ENCODE assay signal across 19 cellular contexts in the genomic region with DNA sequence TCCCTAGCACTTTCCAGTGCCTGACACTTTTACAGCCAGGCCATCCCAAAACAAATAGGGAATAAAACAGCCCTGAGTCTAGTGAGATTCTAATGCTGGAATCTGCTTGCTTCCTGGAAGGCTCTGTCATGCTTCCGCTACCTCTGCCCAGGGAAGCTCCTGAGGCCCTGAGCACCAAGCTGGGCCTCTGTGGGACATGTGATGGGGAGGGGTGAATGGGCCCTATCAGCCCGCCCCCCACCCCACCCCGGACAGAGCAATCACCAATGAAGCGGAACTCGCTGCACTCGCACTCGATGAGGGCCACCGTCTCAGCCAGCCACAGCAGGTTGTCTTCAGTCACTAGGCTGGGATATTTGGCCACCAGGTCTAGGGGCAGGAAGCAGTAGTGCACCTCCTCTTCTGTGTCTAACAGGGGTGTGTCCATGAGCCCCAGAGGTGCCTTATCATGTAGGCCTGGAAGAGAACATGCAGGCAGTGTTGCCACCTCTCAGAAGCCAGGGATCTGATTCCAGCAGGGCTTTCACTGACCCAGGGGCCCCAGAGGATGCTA. TPM values are rescaled to one million over a fixed set of nuclear protein-coding genes. Genes with fewer than 3 reads are reported as not detected.
DNase-seq lines count a peak whose midpoint lies in the region; ATAC-seq and TF ChIP-seq lines count a peak whose summit lies in the region.
"Had no signal": no experiment of that assay in that cellular context is flagged by ENCODE, and none has a peak within 500 bp of the region (broad histone marks: within the 10 kb centered on the region; RNA-seq: fewer than 3 reads in every experiment).

No MANE protein-coding gene starts in this region.

- H4K91ac ChIP-seq in neuronal stem cell (ENCODE audit: low read depth, low read length, poor library complexity) = no peak overlapping the region

- H3F3A ChIP-seq in GM23338 (replicated peaks; ENCODE audit: low read depth) = no peaks in the 10 kb centered on the region

- peaks cover 18% of the 10 kb centered on the region for H3K27me3 Mint-ChIP-seq in GM23338 (ENCODE audit: insufficient read depth, low read depth, poor library complexity)
- H3K27me3 Mint-ChIP-seq in activated T-helper 17 cell treated with anti-CD3 and anti-CD28 coated beads, Interleukin-2, amount 50 U/mL, for 72 hours = peaks cover 3% of the 10 kb centered on the region
- peaks cover 5% of the 10 kb centered on the region for H3K27me3 Mint-ChIP-seq in activated naive CD4-positive, alpha-beta T cell treated with anti-CD3 and anti-CD28 coated beads for 36 hours (ENCODE audit: low read depth)
- H3K27me3 Mint-ChIP-seq: B cell had no signal

- no peak overlapping the region for H3K4me3 Mint-ChIP-seq in GM23338
- H3K4me3 Mint-ChIP-seq in activated T-helper 17 cell treated with anti-CD3 and anti-CD28 coated beads, Interleukin-2, amount 50 U/mL, for 72 hours = no peak overlapping the region
- H3K4me3 Mint-ChIP-seq in activated naive CD4-positive, alpha-beta T cell treated with anti-CD3 and anti-CD28 coated beads for 36 hours = no peak overlapping the region
- H3K4me3 Mint-ChIP-seq: B cell; CD4-positive, alpha-beta T cell had no signal

- H3K14ac ChIP-seq in neuronal stem cell (ENCODE audit: low read length) = no peak overlapping the region

- no peak overlapping the region for H2AFZ ChIP-seq in GM23338
- no peak overlapping the region for H2AFZ ChIP-seq in neuronal stem cell (ENCODE audit: low read length)
- H2AFZ ChIP-seq: PC-9 had no signal

- H3K23ac ChIP-seq in neuronal stem cell (ENCODE audit: low read depth, low read length, poor library complexity) = no peak overlapping the region

- no peak overlapping the region for H2BK5ac ChIP-seq in neuronal stem cell (ENCODE audit: low read length)

- no peaks in the 10 kb centered on the region for H3K79me1 ChIP-seq in neuronal stem cell (ENCODE audit: low read depth, low read length)

- no peak overlapping the region for H2BK120ac ChIP-seq in neuronal stem cell (ENCODE audit: low read depth, low read length)

- H3K9me2 ChIP-seq in GM23338 (ENCODE audit: insufficient read depth) = no peaks in the 10 kb centered on the region

- H3K27ac Mint-ChIP-seq in GM23338 = no peak overlapping the region
- H3K27ac Mint-ChIP-seq in activated T-helper 17 cell treated with anti-CD3 and anti-CD28 coated beads, Interleukin-2, amount 50 U/mL, for 72 hours = peak overlapping the region; percentile 26
- H3K27ac Mint-ChIP-seq in activated naive CD4-positive, alpha-beta T cell treated with anti-CD3 and anti-CD28 coated beads for 36 hours = no peak overlapping the region
- H3K27ac Mint-ChIP-seq: B cell; CD4-positive, alpha-beta T cell had no signal

- H3K36me3 ChIP-seq in GM23338 (ENCODE audit: insufficient read depth) (no peaks in the 10 kb centered on the region), neuronal stem cell (replicated peaks in 1 of 2; ENCODE audit: control insufficient read depth in 2 of 2, insufficient read depth in 2 of 2, low read length in 2 of 2) (no peaks in the 10 kb centered on the region)

- no peak overlapping the region for H2BK15ac ChIP-seq in neuronal stem cell (ENCODE audit: low read length)

- DNase-seq in D341Med (ENCODE audit: low spot score) (peak; percentile 12), GM23338 (ENCODE audit: low spot score) (peak; percentile 34), neuronal stem cell (ENCODE audit: low spot score) (no peak), H4 (ENCODE audit: low spot score) (no peak), right cardiac atrium (no peak)
- DNase-seq in activated naive CD4-positive, alpha-beta T cell treated with anti-CD3 and anti-CD28 coated beads for 36 hours = no peak
- DNase-seq: Calu3; CD4-positive, alpha-beta T cell; DMS79 treated with DMSO at 0.1 percent for 48 hours; GDM1; NCI-H1092 treated with DMSO at 0.1 percent for 48 hours; NCI-H1694 treated with DMSO at 0.1 percent for 48 hours; NCI-H345; NCI-H748 treated with DMSO at 0.1 percent for 48 hours; PC-9 had no signal

- peak; percentile 71 for ATAC-seq in GM23338
- no peak for ATAC-seq in activated T-helper 17 cell treated with anti-CD3 and anti-CD28 coated beads, Interleukin-2, amount 50 U/mL, for 72 hours (replicated peaks)
- no peak for ATAC-seq in right cardiac atrium

- no peak overlapping the region for H3K4ac ChIP-seq in neuronal stem cell (ENCODE audit: low read length)

- no peaks in the 10 kb centered on the region; the same call in 2 of the 3 replicates for H3K9me3 Mint-ChIP-seq in GM23338
- no peaks in the 10 kb centered on the region for H3K9me3 Mint-ChIP-seq in activated T-helper 17 cell treated with anti-CD3 and anti-CD28 coated beads, Interleukin-2, amount 50 U/mL, for 72 hours
- H3K9me3 Mint-ChIP-seq in activated naive CD4-positive, alpha-beta T cell treated with anti-CD3 and anti-CD28 coated beads for 36 hours = no peaks in the 10 kb centered on the region
- H3K9me3 Mint-ChIP-seq: CD4-positive, alpha-beta T cell had no signal

- no peaks in the 10 kb centered on the region for H3K27me3 ChIP-seq in GM23338 (ENCODE audit: insufficient read depth)
- peaks cover 0 to 43% (median 0%) of the 10 kb centered on the region in 3 experiments for H3K27me3 ChIP-seq in neuronal stem cell (ENCODE audit: control insufficient read depth in 3 of 3, insufficient read depth in 3 of 3, low read depth in 1 of 3, low read length in 3 of 3)
- H3K27me3 ChIP-seq in right cardiac atrium (ENCODE audit: control insufficient read depth, insufficient read depth) = no peaks in the 10 kb centered on the region

- H4K20me1 ChIP-seq in GM23338 (replicated peaks; ENCODE audit: insufficient read depth) = no peaks in the 10 kb centered on the region; the same call in 1 of the 2 replicates

- TF ChIP-seq CTCF in GM23338 (conservative IDR thresholded peaks at IDR 0.05; ENCODE audit: low read depth in 2 of 2) = no peak

- H3K79me2 ChIP-seq in GM23338 (replicated peaks; ENCODE audit: insufficient read depth) = no peaks in the 10 kb centered on the region

- no CpG with 5 or more reads among the region's 8 CpGs for WGBS in neuronal stem cell (ENCODE audit: extremely low coverage in 2 of 2, insufficient read length in 2 of 2, insufficient replicate concordance in 1 of 2), 2 donors
- WGBS in right cardiac atrium = 81% methylated on average over 8 of the region's 8 CpGs

- H2AK5ac ChIP-seq in neuronal stem cell (ENCODE audit: low read depth, low read length) = no peak overlapping the region

- H3K4me2 ChIP-seq in GM23338 = no peak overlapping the region
- no peak overlapping the region for H3K4me2 ChIP-seq in neuronal stem cell (ENCODE audit: insufficient read depth, low read length, poor library complexity, severe bottlenecking)
- H3K4me2 ChIP-seq: KMS-11, PC-9 had no signal

- H3K27ac ChIP-seq in GM23338 (ENCODE audit: low read depth) (no peak overlapping the region), neuronal stem cell (replicated peaks; ENCODE audit: low read length) (no peak overlapping the region), right cardiac atrium (ENCODE audit: low read length) (no peak overlapping the region)
- H3K27ac ChIP-seq: KMS-11, PC-9 had no signal

- H3K4me3 ChIP-seq in GM23338 = no peak overlapping the region
- no peak overlapping the region for H3K4me3 ChIP-seq in neuronal stem cell (ENCODE audit: low read length in 2 of 2)
- no peak overlapping the region for H3K4me3 ChIP-seq in right cardiac atrium (ENCODE audit: low read length)
- H3K4me3 ChIP-seq: PC-9 had no signal

- H3K18ac ChIP-seq in neuronal stem cell (ENCODE audit: low read length) = no peak overlapping the region

- H3K4me1 ChIP-seq in GM23338 (ENCODE audit: insufficient read depth) = no peaks in the 10 kb centered on the region
- H3K4me1 ChIP-seq in neuronal stem cell (ENCODE audit: control insufficient read depth in 2 of 2, insufficient read depth in 1 of 2, low read depth in 1 of 2, low read length in 2 of 2) = peaks cover 0 to 5% of the 10 kb centered on the region in 2 donors
- H3K4me1 ChIP-seq in right cardiac atrium (ENCODE audit: control insufficient read depth, insufficient read depth, low read length) = peaks cover 4% of the 10 kb centered on the region

- H3K9me3 ChIP-seq in neuronal stem cell (replicated peaks in 1 of 2; ENCODE audit: control insufficient read depth in 2 of 2, insufficient read depth in 1 of 2, low read depth in 1 of 2, low read length in 2 of 2) (no peaks in the 10 kb centered on the region), right cardiac atrium (ENCODE audit: control insufficient read depth, low read length) (no peaks in the 10 kb centered on the region)

- peak overlapping the region; percentile 53 for H4K8ac ChIP-seq in neuronal stem cell (ENCODE audit: low read depth, low read length)

- no peak overlapping the region for H2BK12ac ChIP-seq in neuronal stem cell (ENCODE audit: low read length)

- H3K4me1 Mint-ChIP-seq in GM23338 = no peaks in the 10 kb centered on the region
- H3K4me1 Mint-ChIP-seq in activated T-helper 17 cell treated with anti-CD3 and anti-CD28 coated beads, Interleukin-2, amount 50 U/mL, for 72 hours = no peaks in the 10 kb centered on the region
- no peaks in the 10 kb centered on the region for H3K4me1 Mint-ChIP-seq in activated naive CD4-positive, alpha-beta T cell treated with anti-CD3 and anti-CD28 coated beads for 36 hours (ENCODE audit: low read depth)
- H3K4me1 Mint-ChIP-seq: B cell had no signal

- H3K9ac ChIP-seq in neuronal stem cell (ENCODE audit: low read depth, low read length, poor library complexity) = peak overlapping the region; percentile 35
- H3K9ac ChIP-seq: KMS-11 had no signal

- intact Hi-C loops in activated naive CD4-positive, alpha-beta T cell treated with anti-CD3 and anti-CD28 coated beads for 36 hours (cut with micrococcal nuclease) = no loop called here
- intact Hi-C loops in right cardiac atrium (cut with DNase I) = no loop called here

- CTCF ChIA-PET in activated naive CD4-positive, alpha-beta T cell treated with anti-CD3 and anti-CD28 coated beads for 36 hours (lab: Charles Lee) = interaction anchor here (1.2 kb wide), 1 partner anchor 25 kb away, joined by 3 read pairs; no protein-coding TSS in a partner anchor

- no peaks in the 10 kb centered on the region for H3K36me3 Mint-ChIP-seq in GM23338 (ENCODE audit: low read depth)
- no peaks in the 10 kb centered on the region for H3K36me3 Mint-ChIP-seq in activated T-helper 17 cell treated with anti-CD3 and anti-CD28 coated beads, Interleukin-2, amount 50 U/mL, for 72 hours (ENCODE audit: low read depth)
- no peaks in the 10 kb centered on the region for H3K36me3 Mint-ChIP-seq in activated naive CD4-positive, alpha-beta T cell treated with anti-CD3 and anti-CD28 coated beads for 36 hours (ENCODE audit: low read depth)

RNA-seq across cellular contexts. Expression of a gene that starts 23.6 kb away (rescaled TPM):
- total RNA-seq in GM23338 (2014; rRNA removed; shearing (Covaris generic)) = 0.31 TPM in 1 of 2 replicates, not detected in the other
- polyA plus RNA-seq in GM23338 (2016; fragmentation: Nextera tagmentation; extraction: Ambion mirVana) = 0.61 and 0.65 TPM in 2 replicates
- 1 to 10 TPM in 1 of 2 donors, under 1 TPM in 1; 0.50 to 4.4 TPM for total RNA-seq in activated T-helper 17 cell treated with anti-CD3 and anti-CD28 coated beads, Interleukin-2, amount 50 U/mL, for 72 hours
- polyA plus RNA-seq in neuronal stem cell (2013, experiment 1 of 2) = 1.4 TPM
- polyA plus RNA-seq in neuronal stem cell (2013, experiment 2 of 2) = 1.3 TPM
- total RNA-seq in activated naive CD4-positive, alpha-beta T cell treated with anti-CD3 and anti-CD28 coated beads for 36 hours = 1 to 10 TPM; 1.0 to 1.3 TPM
- total RNA-seq in H4 (2014; rRNA removed; shearing (Covaris generic)) = not detected in 2 replicates
- under 1 TPM in 1 of 4 donors, not detected in 3; 0.06 TPM for total RNA-seq in right cardiac atrium
- polyA plus RNA-seq in right cardiac atrium = 0.07 TPM
- total RNA-seq: B cell; CD4-positive, alpha-beta T cell; MCF 10A; PC-9 had no signal

RNA-seq across cellular contexts. Expression of a gene that starts 23.6 kb away (rescaled TPM):
- 10.3 and 17.1 TPM in 2 replicates for total RNA-seq in GM23338 (2014; rRNA removed; shearing (Covaris generic))
- 3.2 and 4.9 TPM in 2 replicates for polyA plus RNA-seq in GM23338 (2016; fragmentation: Nextera tagmentation; extraction: Ambion mirVana)
- total RNA-seq in activated T-helper 17 cell treated with anti-CD3 and anti-CD28 coated beads, Interleukin-2, amount 50 U/mL, for 72 hours = 10 to 100 TPM in 1 of 2 donors, 1 to 10 TPM in 1; 6.4 to 29.0 TPM
- 2.4 TPM for polyA plus RNA-seq in neuronal stem cell (2013, experiment 1 of 2)
- polyA plus RNA-seq in neuronal stem cell (2013, experiment 2 of 2) = 3.0 TPM
- 10 to 100 TPM; 14.3 to 14.4 TPM for total RNA-seq in activated naive CD4-positive, alpha-beta T cell treated with anti-CD3 and anti-CD28 coated beads for 36 hours
- total RNA-seq in H4 (2014; rRNA removed; shearing (Covaris generic)) = 2.4 and 6.7 TPM in 2 replicates
- 1 to 10 TPM; 2.2 to 2.8 (median 2.5) TPM for total RNA-seq in right cardiac atrium
- 2.2 TPM for polyA plus RNA-seq in right cardiac atrium

RNA-seq across cellular contexts. Expression of a gene that starts 23.7 kb away (rescaled TPM):
- 1.2 TPM in 1 of 2 replicates, not detected in the other for total RNA-seq in GM23338 (2014; rRNA removed; shearing (Covaris generic))
- polyA plus RNA-seq in GM23338 (2016; fragmentation: Nextera tagmentation; extraction: Ambion mirVana) = not detected in 2 replicates
- total RNA-seq in activated T-helper 17 cell treated with anti-CD3 and anti-CD28 coated beads, Interleukin-2, amount 50 U/mL, for 72 hours = 1 to 10 TPM in 1 of 2 donors, not detected in 1; 1.6 TPM
- polyA plus RNA-seq in neuronal stem cell (2013, experiment 1 of 2) = 0.10 TPM
- 0.15 TPM for polyA plus RNA-seq in neuronal stem cell (2013, experiment 2 of 2)
- under 1 TPM in 1 of 2 experiments, not detected in 1; 0.64 TPM for total RNA-seq in activated naive CD4-positive, alpha-beta T cell treated with anti-CD3 and anti-CD28 coated beads for 36 hours
- total RNA-seq in H4 (2014; rRNA removed; shearing (Covaris generic)) = 0.79 TPM in 1 of 2 replicates, not detected in the other
- total RNA-seq in right cardiac atrium = under 1 TPM; 0.11 to 0.42 (median 0.29) TPM
- polyA plus RNA-seq in right cardiac atrium = 0.36 TPM
- total RNA-seq: B cell; CD4-positive, alpha-beta T cell; MCF 10A; PC-9 had no signal

RNA-seq across cellular contexts. Expression of a gene that starts 54.2 kb away (rescaled TPM):
- 5.4 and 6.4 TPM in 2 replicates for total RNA-seq in GM23338 (2014; rRNA removed; shearing (Covaris generic))
- polyA plus RNA-seq in GM23338 (2016; fragmentation: Nextera tagmentation; extraction: Ambion mirVana) = 3.4 and 4.5 TPM in 2 replicates
- total RNA-seq in activated T-helper 17 cell treated with anti-CD3 and anti-CD28 coated beads, Interleukin-2, amount 50 U/mL, for 72 hours = 10 to 100 TPM in 1 of 2 donors, 1 to 10 TPM in 1; 3.5 to 15.7 TPM
- 2.6 TPM for polyA plus RNA-seq in neuronal stem cell (2013, experiment 1 of 2)
- polyA plus RNA-seq in neuronal stem cell (2013, experiment 2 of 2) = 2.3 TPM
- total RNA-seq in activated naive CD4-positive, alpha-beta T cell treated with anti-CD3 and anti-CD28 coated beads for 36 hours = 1 to 10 TPM; 5.2 TPM
- 0.81 and 1.4 TPM in 2 replicates for total RNA-seq in H4 (2014; rRNA removed; shearing (Covaris generic))
- total RNA-seq in right cardiac atrium = 1 to 10 TPM; 2.2 to 2.9 (median 2.5) TPM
- polyA plus RNA-seq in right cardiac atrium = 1.9 TPM

RNA-seq across cellular contexts. Expression of a gene that starts 55.7 kb away (rescaled TPM):
- 48.2 and 52.7 TPM in 2 replicates for total RNA-seq in GM23338 (2014; rRNA removed; shearing (Covaris generic))
- polyA plus RNA-seq in GM23338 (2016; fragmentation: Nextera tagmentation; extraction: Ambion mirVana) (26.2 and 28.4 TPM in 2 replicates), right cardiac atrium (20.5 TPM)
- 100 to 1,000 TPM; 104 to 145 TPM for total RNA-seq in activated T-helper 17 cell treated with anti-CD3 and anti-CD28 coated beads, Interleukin-2, amount 50 U/mL, for 72 hours
- polyA plus RNA-seq in neuronal stem cell (2013, experiment 1 of 2) = 15.0 TPM
- polyA plus RNA-seq in neuronal stem cell (2013, experiment 2 of 2) = 14.0 TPM
- total RNA-seq in activated naive CD4-positive, alpha-beta T cell treated with anti-CD3 and anti-CD28 coated beads for 36 hours = 10 to 100 TPM; 70.7 to 73.7 TPM
- total RNA-seq in H4 (2014; rRNA removed; shearing (Covaris generic)) = 18.4 and 21.2 TPM in 2 replicates
- total RNA-seq in right cardiac atrium = 10 to 100 TPM; 16.9 to 32.1 (median 19.4) TPM

Comparison
In these comparisons a context has a peak if more than half of its experiments do, and no peak if none do; other contexts are left out.
1. DNase-seq: peak in D341Med (single experiment) and GM23338 (single experiment); none in neuronal stem cell (single experiment), activated naive CD4-positive, alpha-beta T cell treated with anti-CD3 and anti-CD28 coated beads for 36 hours (single experiment), H4 (single experiment) and right cardiac atrium (0 of 3).